In the genomic region with DNA sequence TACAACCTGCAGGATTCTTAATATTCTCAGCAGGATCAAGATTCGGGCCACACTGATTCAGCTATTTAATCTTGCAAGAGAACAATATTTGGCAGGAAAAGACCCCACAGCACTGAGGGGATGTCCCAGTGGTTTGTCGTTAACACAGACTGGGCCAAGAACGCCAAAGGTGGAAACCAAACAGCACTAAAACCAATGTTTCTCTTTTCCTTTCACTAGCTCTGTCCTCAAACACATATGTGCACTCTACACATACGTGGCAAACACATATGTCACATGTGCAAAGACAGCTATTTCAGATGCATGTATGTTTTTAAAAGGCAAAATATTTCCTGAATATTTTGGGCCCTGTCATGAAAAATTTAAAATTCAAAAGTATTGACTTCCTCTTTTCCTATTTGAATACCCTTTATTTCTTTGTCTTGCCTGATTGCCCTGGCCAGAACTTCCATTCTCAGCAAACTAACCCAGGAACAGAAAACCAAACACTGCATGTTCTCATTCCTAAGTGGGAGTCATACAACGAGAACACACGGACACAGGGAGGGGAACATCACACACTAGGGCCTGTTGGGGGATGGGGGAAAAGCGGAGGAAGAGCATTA, we compare ENCODE assay signal across 15 cellular contexts. TPM values are rescaled to one million over a fixed set of nuclear protein-coding genes. Genes with fewer than 3 reads are reported as not detected.
DNase-seq lines count a peak whose midpoint lies in the region; ATAC-seq lines count a peak whose summit lies in the region.
"Had no signal": no experiment of that assay in that cellular context is flagged by ENCODE, and none has a peak within 500 bp of the region (broad histone marks: within the 10 kb centered on the region; RNA-seq: fewer than 3 reads in every experiment).

No MANE protein-coding gene starts in this region.

- no peak overlapping the region for H3K4me3 ChIP-seq in MG63
- H3K4me3 ChIP-seq: lower lobe of right lung had no signal

- H3K27ac Mint-ChIP-seq in stimulated activated naive CD8-positive, alpha-beta T cell treated with anti-CD3 and anti-CD28 coated beads, Interleukin-15, amount 100 ng/mL, for 72 hours: no peak overlapping the region
- H3K27ac Mint-ChIP-seq: activated CD4-positive, alpha-beta memory T cell treated with anti-CD3 and anti-CD28 coated beads, Interleukin-2, amount 10 ng/mL, durations not matched to agents 7 days and 5 days had no signal

- no peaks in the 10 kb centered on the region for H3K9me3 Mint-ChIP-seq in stimulated activated naive CD8-positive, alpha-beta T cell treated with anti-CD3 and anti-CD28 coated beads, Interleukin-15, amount 100 ng/mL, for 72 hours
- H3K9me3 Mint-ChIP-seq: activated CD4-positive, alpha-beta memory T cell treated with anti-CD3 and anti-CD28 coated beads, Interleukin-2, amount 10 ng/mL, durations not matched to agents 7 days and 5 days had no signal

- H3K27me3 Mint-ChIP-seq in stimulated activated naive CD8-positive, alpha-beta T cell treated with anti-CD3 and anti-CD28 coated beads, Interleukin-15, amount 100 ng/mL, for 72 hours: no peaks in the 10 kb centered on the region
- H3K27me3 Mint-ChIP-seq: activated CD4-positive, alpha-beta memory T cell treated with anti-CD3 and anti-CD28 coated beads, Interleukin-2, amount 10 ng/mL, durations not matched to agents 7 days and 5 days had no signal

- no peaks in the 10 kb centered on the region for H3K36me3 ChIP-seq in MG63

- no peaks in the 10 kb centered on the region for H3K4me1 Mint-ChIP-seq in stimulated activated naive CD8-positive, alpha-beta T cell treated with anti-CD3 and anti-CD28 coated beads, Interleukin-15, amount 100 ng/mL, for 72 hours
- H3K4me1 Mint-ChIP-seq: activated CD4-positive, alpha-beta memory T cell treated with anti-CD3 and anti-CD28 coated beads, Interleukin-2, amount 10 ng/mL, durations not matched to agents 7 days and 5 days had no signal

- DNase-seq in NCI-H82 (lab: John Stamatoyannopoulos, UW): peak; percentile 69
- no peak for DNase-seq in stimulated activated naive CD8-positive, alpha-beta T cell treated with anti-CD3 and anti-CD28 coated beads, Interleukin-15, amount 100 ng/mL, for 72 hours
- DNase-seq in NCI-H1417 (lab: John Stamatoyannopoulos, UW): no peak
- no peak for DNase-seq in MG63
- DNase-seq in cerebellum (ENCODE audit: low spot score): no peak
- DNase-seq: activated CD4-positive, alpha-beta memory T cell treated with anti-CD3 and anti-CD28 coated beads, Interleukin-2, amount 10 ng/mL, durations not matched to agents 7 days and 5 days; effector memory CD4-positive, alpha-beta T cell; glutamatergic neuron; lower lobe of right lung; NCI-H524 treated with DMSO at 0.1 percent for 48 hours; stimulated activated CD4-positive, alpha-beta T cell treated with anti-CD3 and anti-CD28 coated beads, Interleukin-4, amount 100 ng/mL, for 24 hours had no signal

- H3K27me3 ChIP-seq in MG63: no peaks in the 10 kb centered on the region

- ATAC-seq in GM18498 (IDR thresholded peaks at IDR 0.05; ENCODE audit: unreplicated experiment) (peak; percentile 81), GM19467 (IDR thresholded peaks at IDR 0.05; ENCODE audit: unreplicated experiment) (peak; percentile 83), HG02973 (IDR thresholded peaks at IDR 0.05; ENCODE audit: unreplicated experiment) (peak; percentile 73)
- no peak for ATAC-seq in stimulated activated naive CD8-positive, alpha-beta T cell treated with anti-CD3 and anti-CD28 coated beads, Interleukin-15, amount 100 ng/mL, for 72 hours
- ATAC-seq: HCT116, lower lobe of right lung had no signal

- no peaks in the 10 kb centered on the region for H3K9me3 ChIP-seq in MG63
- H3K9me3 ChIP-seq: lower lobe of right lung had no signal

- H3K4me3 Mint-ChIP-seq in stimulated activated naive CD8-positive, alpha-beta T cell treated with anti-CD3 and anti-CD28 coated beads, Interleukin-15, amount 100 ng/mL, for 72 hours: no peak overlapping the region
- H3K4me3 Mint-ChIP-seq: activated CD4-positive, alpha-beta memory T cell treated with anti-CD3 and anti-CD28 coated beads, Interleukin-2, amount 10 ng/mL, durations not matched to agents 7 days and 5 days had no signal

RNA-seq across cellular contexts. Expression of gene NEBL, which starts 51.7 kb away (rescaled TPM):
- 0.03 and 0.07 TPM in 2 replicates for total RNA-seq in MG63 (2014; rRNA removed; shearing (Covaris generic); ENCODE audit: low replicate concordance)
- 38.9 TPM for total RNA-seq in cerebellum
- total RNA-seq: activated CD4-positive, alpha-beta memory T cell treated with anti-CD3 and anti-CD28 coated beads, Interleukin-2, amount 10 ng/mL, durations not matched to agents 7 days and 5 days had no signal

Comparison
In these comparisons a context has a peak if more than half of its experiments do, and no peak if none do; other contexts are left out.
1. RNA of gene NEBL, which starts 51.7 kb away (total RNA-seq): 38.9 TPM in cerebellum (single experiment); 0.03 to 0.07 TPM in MG63; every median in the first group is over 10 times any median in the second.